In the genomic region with DNA sequence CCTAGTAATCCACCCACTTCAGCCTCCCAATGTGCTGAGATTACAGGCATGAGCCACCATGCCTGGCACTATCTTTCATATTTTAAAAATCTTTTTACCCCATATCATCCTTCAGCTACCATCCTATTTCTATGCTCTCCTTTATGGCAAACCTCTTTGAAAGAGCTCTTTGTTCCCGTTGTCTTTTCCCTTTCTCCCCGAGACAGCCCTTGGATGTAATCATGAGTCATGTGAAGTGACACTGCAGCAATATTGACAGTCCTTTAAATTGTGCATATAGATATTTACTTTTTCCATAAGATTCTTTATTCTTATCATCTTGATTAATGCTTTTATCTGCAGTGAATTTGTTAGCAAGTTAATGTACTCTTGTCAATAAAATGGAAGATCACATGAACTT, we compare ENCODE assay signal across 1 cellular context.
TF ChIP-seq lines count a peak whose summit lies in the region.

No MANE protein-coding gene starts in this region.

TF ChIP-seq in GM23338, 12 proteins besides CTCF, POLR2A, EP300 and RAD21 (continued from another document):
- TF ChIP-seq, protein P1, sequence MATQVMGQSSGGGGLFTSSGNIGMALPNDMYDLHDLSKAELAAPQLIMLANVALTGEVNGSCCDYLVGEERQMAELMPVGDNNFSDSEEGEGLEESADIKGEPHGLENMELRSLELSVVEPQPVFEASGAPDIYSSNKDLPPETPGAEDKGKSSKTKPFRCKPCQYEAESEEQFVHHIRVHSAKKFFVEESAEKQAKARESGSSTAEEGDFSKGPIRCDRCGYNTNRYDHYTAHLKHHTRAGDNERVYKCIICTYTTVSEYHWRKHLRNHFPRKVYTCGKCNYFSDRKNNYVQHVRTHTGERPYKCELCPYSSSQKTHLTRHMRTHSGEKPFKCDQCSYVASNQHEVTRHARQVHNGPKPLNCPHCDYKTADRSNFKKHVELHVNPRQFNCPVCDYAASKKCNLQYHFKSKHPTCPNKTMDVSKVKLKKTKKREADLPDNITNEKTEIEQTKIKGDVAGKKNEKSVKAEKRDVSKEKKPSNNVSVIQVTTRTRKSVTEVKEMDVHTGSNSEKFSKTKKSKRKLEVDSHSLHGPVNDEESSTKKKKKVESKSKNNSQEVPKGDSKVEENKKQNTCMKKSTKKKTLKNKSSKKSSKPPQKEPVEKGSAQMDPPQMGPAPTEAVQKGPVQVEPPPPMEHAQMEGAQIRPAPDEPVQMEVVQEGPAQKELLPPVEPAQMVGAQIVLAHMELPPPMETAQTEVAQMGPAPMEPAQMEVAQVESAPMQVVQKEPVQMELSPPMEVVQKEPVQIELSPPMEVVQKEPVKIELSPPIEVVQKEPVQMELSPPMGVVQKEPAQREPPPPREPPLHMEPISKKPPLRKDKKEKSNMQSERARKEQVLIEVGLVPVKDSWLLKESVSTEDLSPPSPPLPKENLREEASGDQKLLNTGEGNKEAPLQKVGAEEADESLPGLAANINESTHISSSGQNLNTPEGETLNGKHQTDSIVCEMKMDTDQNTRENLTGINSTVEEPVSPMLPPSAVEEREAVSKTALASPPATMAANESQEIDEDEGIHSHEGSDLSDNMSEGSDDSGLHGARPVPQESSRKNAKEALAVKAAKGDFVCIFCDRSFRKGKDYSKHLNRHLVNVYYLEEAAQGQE (IDR thresholded peaks at IDR 0.05; ENCODE audit: unreplicated experiment): no peak
- TF ChIP-seq STAT1 (IDR thresholded peaks at IDR 0.05; ENCODE audit: unreplicated experiment): no peak
- no peak for TF ChIP-seq POLR2AphosphoS5 (IDR thresholded peaks at IDR 0.05; ENCODE audit: low read depth)
- no peak for TF ChIP-seq EZH2phosphoT487 (IDR thresholded peaks at IDR 0.05; ENCODE audit: unreplicated experiment)
